ENCODE assay signal across 29 cellular contexts in the genomic region with DNA sequence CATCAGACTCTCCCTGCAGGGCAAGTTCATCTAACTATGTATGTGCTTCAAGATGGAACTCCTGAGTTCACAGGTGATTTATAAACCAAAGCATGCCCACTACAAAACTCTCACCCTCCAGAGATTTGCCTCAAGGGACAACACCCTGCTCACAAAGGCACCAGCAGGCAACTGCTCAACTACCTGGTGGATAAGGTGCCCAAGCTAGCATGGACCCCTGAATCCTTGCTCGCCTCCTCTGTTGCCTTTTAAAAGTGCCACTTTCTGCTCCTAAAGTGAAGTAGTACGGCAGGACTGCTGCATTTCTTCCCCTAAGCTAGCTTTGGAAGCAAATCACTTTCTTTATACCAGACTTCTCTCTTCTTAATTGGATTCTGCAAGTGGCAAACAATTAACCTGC. TPM values are rescaled to one million over a fixed set of nuclear protein-coding genes. Genes with fewer than 3 reads are reported as not detected.
A peak's percentile ranks its signal among the peaks of the same experiment; 100 is the strongest.
DNase-seq lines count a peak whose midpoint lies in the region; ATAC-seq and TF ChIP-seq lines count a peak whose summit lies in the region.
"Had no signal": no experiment of that assay in that cellular context is flagged by ENCODE, and none has a peak within 500 bp of the region (broad histone marks: within the 10 kb centered on the region; RNA-seq: fewer than 3 reads in every experiment).

No MANE protein-coding gene starts in this region.

- no peaks in the 10 kb centered on the region for H3K27me3 ChIP-seq in GM23338 (ENCODE audit: insufficient read depth)
- no peaks in the 10 kb centered on the region for H3K27me3 ChIP-seq in mesendoderm (ENCODE audit: insufficient read depth, low read length, poor library complexity)
- H3K27me3 ChIP-seq: BE2C, BLaER1 had no signal

- no peaks in the 10 kb centered on the region for H3F3A ChIP-seq in GM23338 (replicated peaks; ENCODE audit: low read depth)

- no peak overlapping the region for H3K18ac ChIP-seq in mesendoderm (ENCODE audit: low read length)

- H2BK120ac ChIP-seq in mesendoderm (ENCODE audit: low read depth, low read length) = no peak overlapping the region

- H3K4me3 ChIP-seq in GM23338 (no peak overlapping the region), mesendoderm (ENCODE audit: low read length) (no peak overlapping the region)
- H3K4me3 ChIP-seq: BLaER1, GM12878 had no signal

- no peak overlapping the region for H3K23ac ChIP-seq in mesendoderm (ENCODE audit: low read length)

- peaks cover 7% of the 10 kb centered on the region for H3K27me3 Mint-ChIP-seq in GM23338 (ENCODE audit: insufficient read depth, low read depth, poor library complexity)
- no peaks in the 10 kb centered on the region for H3K27me3 Mint-ChIP-seq in WTC11 (ENCODE audit: low read depth)

- no peak overlapping the region for H3K4me3 Mint-ChIP-seq in GM23338
- H3K4me3 Mint-ChIP-seq in WTC11 = no peak overlapping the region
- H3K4me3 Mint-ChIP-seq: CD14-positive monocyte; CD4-positive, alpha-beta memory T cell; CD4-positive, CD25-positive, alpha-beta regulatory T cell; CD8-positive, alpha-beta memory T cell had no signal

- CTCF ChIA-PET in WTC11 (lab: Charles Lee) = interaction anchor here (1.3 kb wide), 1 partner anchor 30 kb away, joined by 3 read pairs; no protein-coding TSS in a partner anchor

- H3K9me2 ChIP-seq in GM23338 (ENCODE audit: insufficient read depth) = no peaks in the 10 kb centered on the region

- ATAC-seq in GM23338 (peak; percentile 46; the same call in 2 of the 3 replicates), WTC11 (peak; percentile 63), left lobe of liver (peak; percentile 7)
- ATAC-seq: GM12878 had no signal

- TF ChIP-seq CTCF in GM23338 (conservative IDR thresholded peaks at IDR 0.05; ENCODE audit: low read depth in 2 of 2) = no peak
- no peak for TF ChIP-seq CTCF in WTC11 (IDR thresholded peaks at IDR 0.05)

- no peak overlapping the region for H3K9ac ChIP-seq in mesendoderm (ENCODE audit: low read length)
- H3K9ac ChIP-seq: BLaER1 had no signal

- H3K79me2 ChIP-seq in GM23338 (replicated peaks; ENCODE audit: insufficient read depth) (no peaks in the 10 kb centered on the region), mesendoderm (ENCODE audit: control insufficient read depth, insufficient read depth, low read length) (no peaks in the 10 kb centered on the region)

- peak overlapping the region; percentile 56; the same call in 1 of the 2 replicates for H2AFZ ChIP-seq in GM23338

- peaks cover 16% of the 10 kb centered on the region for H3K4me1 Mint-ChIP-seq in GM23338
- H3K4me1 Mint-ChIP-seq in WTC11 = peaks cover 14% of the 10 kb centered on the region
- H3K4me1 Mint-ChIP-seq: CD14-positive monocyte; CD8-positive, alpha-beta memory T cell had no signal

- POLR2A ChIA-PET in WTC11 (lab: Charles Lee) = no interaction called here

- H3K4me1 ChIP-seq in GM23338 (ENCODE audit: insufficient read depth) = peaks cover 9% of the 10 kb centered on the region
- no peaks in the 10 kb centered on the region for H3K4me1 ChIP-seq in mesendoderm (ENCODE audit: control insufficient read depth, low read depth, low read length)
- H3K4me1 ChIP-seq: BE2C, BLaER1 had no signal

- H3K9me3 Mint-ChIP-seq in GM23338 (peaks cover 7% of the 10 kb centered on the region), WTC11 (peaks cover 12% of the 10 kb centered on the region)

- no peak overlapping the region for H3K4ac ChIP-seq in mesendoderm (ENCODE audit: low read depth, low read length)

- no peaks in the 10 kb centered on the region for H4K20me1 ChIP-seq in GM23338 (replicated peaks; ENCODE audit: insufficient read depth)
- H4K20me1 ChIP-seq: BLaER1 had no signal

- DNase-seq in GM23338 (ENCODE audit: low spot score) (peak; percentile 4), WTC11 (ENCODE audit: low spot score) (no peak), left lobe of liver (ENCODE audit: low spot score) (no peak), mesendoderm (no peak), SW 1271 (lab: John Stamatoyannopoulos, UW) (no peak), NCI-H2107 (lab: John Stamatoyannopoulos, UW) (no peak), HCEC 1CT (no peak)
- DNase-seq: 8988T; ACHN; BE2C; C1 segment of cervical spinal cord; CD4-positive, alpha-beta memory T cell; CD4-positive, CD25-positive, alpha-beta regulatory T cell; CD8-positive, alpha-beta memory T cell; COR-L47; DMS 273 treated with DMSO at 0.1 percent for 48 hours; DMS153; DMS53; DMS79; DND-41; EL; GDM1 had no signal

- no peak overlapping the region for H2BK5ac ChIP-seq in mesendoderm (ENCODE audit: low read length)

- H3K27ac Mint-ChIP-seq in GM23338 (no peak overlapping the region), WTC11 (no peak overlapping the region)
- H3K27ac Mint-ChIP-seq: CD14-positive monocyte; CD4-positive, alpha-beta memory T cell; CD4-positive, CD25-positive, alpha-beta regulatory T cell had no signal

- WGBS in mesendoderm (ENCODE audit: extremely low coverage, insufficient coverage, low lambda C conversion rate) = no CpG with 5 or more reads among the region's 2 CpGs

- no peak overlapping the region for H2AK5ac ChIP-seq in mesendoderm (ENCODE audit: low read length)

- H3K56ac ChIP-seq in mesendoderm (ENCODE audit: low read length) = peak overlapping the region; percentile 2

- H3K79me1 ChIP-seq in mesendoderm (ENCODE audit: low read length) = no peaks in the 10 kb centered on the region

- H3K27ac ChIP-seq in GM23338 (ENCODE audit: low read depth) (no peak overlapping the region), mesendoderm (ENCODE audit: low read depth, low read length) (no peak overlapping the region)
- H3K27ac ChIP-seq: BLaER1 had no signal

- no peak overlapping the region for H3K4me2 ChIP-seq in GM23338
- H3K4me2 ChIP-seq in mesendoderm (ENCODE audit: low read length) = no peak overlapping the region
- H3K4me2 ChIP-seq: BLaER1 had no signal

- H4K8ac ChIP-seq in mesendoderm (ENCODE audit: low read depth, low read length) = no peak overlapping the region

- H2BK15ac ChIP-seq in mesendoderm (replicated peaks; ENCODE audit: low read depth) = no peak overlapping the region

- H3K36me3 ChIP-seq in GM23338 (ENCODE audit: insufficient read depth) = no peaks in the 10 kb centered on the region
- H3K36me3 ChIP-seq in mesendoderm (ENCODE audit: control insufficient read depth, insufficient read depth, low read length) = no peaks in the 10 kb centered on the region
- H3K36me3 ChIP-seq: BE2C, BLaER1 had no signal

- H4K5ac ChIP-seq in mesendoderm (ENCODE audit: low read length) = no peak overlapping the region

- H3K36me3 Mint-ChIP-seq in GM23338 (ENCODE audit: low read depth) (no peaks in the 10 kb centered on the region), WTC11 (peaks cover under 1% of the 10 kb centered on the region; the same call in 1 of the 2 replicates)
- H3K36me3 Mint-ChIP-seq: CD14-positive monocyte; CD4-positive, alpha-beta memory T cell; CD4-positive, CD25-positive, alpha-beta regulatory T cell; CD8-positive, alpha-beta memory T cell had no signal

TF ChIP-seq in WTC11, 78 proteins besides CTCF, POLR2A, EP300 and RAD21 (continues in another document):
- TF ChIP-seq ELF4 (CRISPR knock-in tag; IDR thresholded peaks at IDR 0.05; ENCODE audit: low read depth) = no peak
- TF ChIP-seq, protein P1, sequence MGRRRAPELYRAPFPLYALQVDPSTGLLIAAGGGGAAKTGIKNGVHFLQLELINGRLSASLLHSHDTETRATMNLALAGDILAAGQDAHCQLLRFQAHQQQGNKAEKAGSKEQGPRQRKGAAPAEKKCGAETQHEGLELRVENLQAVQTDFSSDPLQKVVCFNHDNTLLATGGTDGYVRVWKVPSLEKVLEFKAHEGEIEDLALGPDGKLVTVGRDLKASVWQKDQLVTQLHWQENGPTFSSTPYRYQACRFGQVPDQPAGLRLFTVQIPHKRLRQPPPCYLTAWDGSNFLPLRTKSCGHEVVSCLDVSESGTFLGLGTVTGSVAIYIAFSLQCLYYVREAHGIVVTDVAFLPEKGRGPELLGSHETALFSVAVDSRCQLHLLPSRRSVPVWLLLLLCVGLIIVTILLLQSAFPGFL (CRISPR knock-in tag; IDR thresholded peaks at IDR 0.05; ENCODE audit: borderline replicate concordance) = no peak
- TF ChIP-seq, protein P2, sequence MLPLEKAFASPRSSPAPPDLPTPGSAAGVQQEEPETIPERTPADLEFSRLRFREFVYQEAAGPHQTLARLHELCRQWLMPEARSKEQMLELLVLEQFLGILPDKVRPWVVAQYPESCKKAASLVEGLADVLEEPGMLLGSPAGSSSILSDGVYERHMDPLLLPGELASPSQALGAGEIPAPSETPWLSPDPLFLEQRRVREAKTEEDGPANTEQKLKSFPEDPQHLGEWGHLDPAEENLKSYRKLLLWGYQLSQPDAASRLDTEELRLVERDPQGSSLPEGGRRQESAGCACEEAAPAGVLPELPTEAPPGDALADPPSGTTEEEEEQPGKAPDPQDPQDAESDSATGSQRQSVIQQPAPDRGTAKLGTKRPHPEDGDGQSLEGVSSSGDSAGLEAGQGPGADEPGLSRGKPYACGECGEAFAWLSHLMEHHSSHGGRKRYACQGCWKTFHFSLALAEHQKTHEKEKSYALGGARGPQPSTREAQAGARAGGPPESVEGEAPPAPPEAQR (CRISPR knock-in tag; IDR thresholded peaks at IDR 0.05) = no peak
- TF ChIP-seq, protein P3, sequence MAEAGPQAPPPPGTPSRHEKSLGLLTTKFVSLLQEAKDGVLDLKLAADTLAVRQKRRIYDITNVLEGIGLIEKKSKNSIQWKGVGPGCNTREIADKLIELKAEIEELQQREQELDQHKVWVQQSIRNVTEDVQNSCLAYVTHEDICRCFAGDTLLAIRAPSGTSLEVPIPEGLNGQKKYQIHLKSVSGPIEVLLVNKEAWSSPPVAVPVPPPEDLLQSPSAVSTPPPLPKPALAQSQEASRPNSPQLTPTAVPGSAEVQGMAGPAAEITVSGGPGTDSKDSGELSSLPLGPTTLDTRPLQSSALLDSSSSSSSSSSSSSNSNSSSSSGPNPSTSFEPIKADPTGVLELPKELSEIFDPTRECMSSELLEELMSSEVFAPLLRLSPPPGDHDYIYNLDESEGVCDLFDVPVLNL (CRISPR knock-in tag; IDR thresholded peaks at IDR 0.05; ENCODE audit: borderline replicate concordance, low read depth) = no peak

RNA-seq across cellular contexts. Expression of a gene that starts 1.2 kb away (rescaled TPM):
- total RNA-seq in GM23338 (2014; rRNA removed; shearing (Covaris generic)) = 0.17 and 0.27 TPM in 2 replicates
- polyA plus RNA-seq in GM23338 (2016; fragmentation: Nextera tagmentation; extraction: Ambion mirVana) = not detected in 2 replicates
- 0.60 to 0.66 TPM (median 0.61 TPM) in 3 replicates for total RNA-seq in WTC11 (2021)
- 196 TPM for total RNA-seq in left lobe of liver
- polyA plus RNA-seq in mesendoderm (2013, experiment 1 of 2) = not detected
- polyA plus RNA-seq in mesendoderm (2013, experiment 2 of 2) = not detected
- total RNA-seq: A673; CD4-positive, alpha-beta memory T cell; CD4-positive, CD25-positive, alpha-beta regulatory T cell; CD8-positive, alpha-beta memory T cell; Daoy; G401 had no signal
- polyA plus RNA-seq: AG04450; CD14-positive monocyte; CD4-positive, alpha-beta memory T cell; CD4-positive, CD25-positive, alpha-beta regulatory T cell; CD8-positive, alpha-beta memory T cell had no signal

RNA-seq across cellular contexts. Expression of a gene that starts 39.2 kb away (rescaled TPM):
- total RNA-seq in GM23338 (2014; rRNA removed; shearing (Covaris generic)) = not detected in 2 replicates
- not detected in 2 replicates for polyA plus RNA-seq in GM23338 (2016; fragmentation: Nextera tagmentation; extraction: Ambion mirVana)
- 0.46 to 1.4 TPM (median 0.72 TPM) in 3 replicates for total RNA-seq in WTC11 (2021)
- 1,901 TPM for total RNA-seq in left lobe of liver
- not detected for polyA plus RNA-seq in mesendoderm (2013, experiment 1 of 2)
- polyA plus RNA-seq in mesendoderm (2013, experiment 2 of 2) = not detected
- total RNA-seq: A673; CD4-positive, CD25-positive, alpha-beta regulatory T cell; Daoy; G401 had no signal
- polyA plus RNA-seq: AG04450; CD14-positive monocyte; CD4-positive, alpha-beta memory T cell; CD4-positive, CD25-positive, alpha-beta regulatory T cell; CD8-positive, alpha-beta memory T cell had no signal

Comparison
In these comparisons a context has a peak if more than half of its experiments do, and no peak if none do; other contexts are left out.
1. ATAC-seq: peak in every context shown above with its lines; median percentile 63 in WTC11; 46 in GM23338; 7 in left lobe of liver.
2. RNA of a gene that starts 1.2 kb away (total RNA-seq): 196 TPM in left lobe of liver (single experiment); 0.60 to 0.66 TPM in WTC11 and 0.17 to 0.27 TPM in GM23338; every median in the first group is over 100 times any median in the second.
3. RNA of a gene that starts 39.2 kb away (total RNA-seq): 1,901 TPM in left lobe of liver (single experiment); 0.46 to 1.4 TPM in WTC11 and not detected in GM23338; every median in the first group is over 100 times any median in the second.